In the genomic region with DNA sequence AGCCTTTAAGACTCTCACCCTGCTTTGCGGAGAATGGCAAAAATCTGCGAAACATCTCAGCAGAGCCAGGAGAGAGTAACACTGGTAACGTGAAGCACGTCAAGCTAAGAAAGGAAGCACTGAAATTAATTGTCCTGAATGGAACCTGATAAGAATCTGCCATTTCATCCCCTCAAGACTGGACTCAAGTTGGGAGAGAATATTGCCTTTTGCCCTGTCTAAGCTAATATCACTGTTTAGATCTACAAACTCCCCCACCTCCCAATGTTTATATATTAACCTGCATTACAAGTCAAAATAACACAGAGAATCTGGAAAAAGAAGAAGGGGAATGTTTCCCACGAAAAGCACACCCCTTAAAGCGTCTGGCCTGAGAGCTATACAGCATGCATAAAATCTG, we compare ENCODE assay signal across 10 cellular contexts. TPM values are rescaled to one million over a fixed set of nuclear protein-coding genes. Genes with fewer than 3 reads are reported as not detected.
DNase-seq lines count a peak whose midpoint lies in the region; ATAC-seq, FAIRE-seq and TF ChIP-seq lines count a peak whose summit lies in the region.
"Had no signal": no experiment of that assay in that cellular context is flagged by ENCODE, and none has a peak within 500 bp of the region (broad histone marks: within the 10 kb centered on the region; RNA-seq: fewer than 3 reads in every experiment).

No MANE protein-coding gene starts in this region.

- ATAC-seq in naive thymus-derived CD8-positive, alpha-beta T cell = no peak
- ATAC-seq in GM21526 (IDR thresholded peaks at IDR 0.05; ENCODE audit: low FRiP score, unreplicated experiment) = no peak

- no peak for FAIRE-seq in GM12891 (lab: Jason Lieb, UNC)

- no peaks in the 10 kb centered on the region for H3K9me3 ChIP-seq in mammary epithelial cell (replicated peaks; ENCODE audit: insufficient read depth, low read length)
- H3K9me3 ChIP-seq in A673 (ENCODE audit: low read depth, low read length, poor library complexity, severe bottlenecking) = no peaks in the 10 kb centered on the region

- no peaks in the 10 kb centered on the region for H4K20me1 ChIP-seq in KMS-11 (ENCODE audit: insufficient read depth)
- H4K20me1 ChIP-seq in mammary epithelial cell (ENCODE audit: insufficient read depth, low read length) = no peaks in the 10 kb centered on the region

- no peak for TF ChIP-seq CTCF in KMS-11 (conservative IDR thresholded peaks at IDR 0.05; ENCODE audit: low read depth, low read length)
- no peak for TF ChIP-seq CTCF in mammary epithelial cell (conservative IDR thresholded peaks at IDR 0.05 in 1 of 2, IDR thresholded peaks at IDR 0.05 in 1 of 2; ENCODE audit: extremely low read depth in 1 of 2, insufficient read depth in 1 of 2, low read depth in 1 of 2, low read length in 2 of 2)
- TF ChIP-seq CTCF in A673 (conservative IDR thresholded peaks at IDR 0.05; ENCODE audit: low read depth, low read length) = no peak

- no peaks in the 10 kb centered on the region for H3K36me3 Mint-ChIP-seq in naive thymus-derived CD8-positive, alpha-beta T cell

- BruUV-seq in mammary epithelial cell (replicated peaks; lab: Mats Ljungman, UMichigan) (no TSS peak), A673 (replicated peaks; lab: Mats Ljungman, UMichigan) (no TSS peak)

- intact Hi-C loops in mammary epithelial cell (cut with micrococcal nuclease) = loop anchor here (1.0 kb wide), 1 partner anchor 91 kb away; a partner anchor contains a TSS
- intact Hi-C loops in A673 (cut with micrococcal nuclease; ENCODE audit: unreplicated experiment) = loop anchor here (5.0 kb wide), 1 partner anchor 151 kb away; no protein-coding TSS in a partner anchor

- CTCF ChIA-PET in mammary epithelial cell (lab: Charles Lee; ENCODE audit: low non-redundant PET) = no interaction called here
- CTCF ChIA-PET in A673 (lab: Charles Lee) = no interaction called here

- H3K27me3 ChIP-seq in ACC112 (ENCODE audit: insufficient read depth, low read length) (no peaks in the 10 kb centered on the region), KMS-11 (ENCODE audit: insufficient read depth, low read depth) (no peaks in the 10 kb centered on the region), mammary epithelial cell (ENCODE audit: insufficient read depth, low read length) (no peaks in the 10 kb centered on the region), A673 (replicated peaks; ENCODE audit: insufficient read depth, low read depth, low read length, poor library complexity) (no peaks in the 10 kb centered on the region)

- H3K36me3 ChIP-seq in ACC112 (ENCODE audit: insufficient read depth, low read length) (no peaks in the 10 kb centered on the region), KMS-11 (ENCODE audit: insufficient read depth) (no peaks in the 10 kb centered on the region), mammary epithelial cell (ENCODE audit: insufficient read depth, low read length) (no peaks in the 10 kb centered on the region), A673 (ENCODE audit: insufficient read depth, low read length, poor library complexity, severe bottlenecking) (no peaks in the 10 kb centered on the region)

- no peaks in the 10 kb centered on the region for H3K9me3 Mint-ChIP-seq in naive thymus-derived CD8-positive, alpha-beta T cell

- H3K4me1 ChIP-seq in ACC112 (ENCODE audit: control insufficient read depth, insufficient read depth, low read length, unreplicated experiment) (peaks cover 20% of the 10 kb centered on the region), KMS-11 (ENCODE audit: low read depth, poor library complexity, severe bottlenecking) (peaks cover 20% of the 10 kb centered on the region), mammary epithelial cell (ENCODE audit: insufficient read depth, low read length) (peaks cover 22% of the 10 kb centered on the region), A673 (ENCODE audit: insufficient read depth, low read length, poor library complexity, severe bottlenecking) (peaks cover 7% of the 10 kb centered on the region)

- POLR2A ChIA-PET in naive thymus-derived CD8-positive, alpha-beta T cell (lab: Charles Lee) = interaction anchor here (1.0 to 1.2 kb wide), 3 partner anchors 91 to 148 kb away, joined by 3 to 6 read pairs (median 5); a partner anchor contains a TSS
- POLR2A ChIA-PET in A673 (lab: Charles Lee; ENCODE audit: low non-redundant PET) = no interaction called here

- H3K4me1 Mint-ChIP-seq in naive thymus-derived CD8-positive, alpha-beta T cell = peaks cover 31 to 44% (median 40%) of the 10 kb centered on the region in 4 donors

- 70% methylated on average over 6 of the region's 6 CpGs for WGBS in mammary epithelial cell (ENCODE audit: low coverage, missing lambda C conversion rate)

- peak overlapping the region; percentile 84 to 99 (median 92) for H3K4me3 Mint-ChIP-seq in naive thymus-derived CD8-positive, alpha-beta T cell

- H3K79me2 ChIP-seq in ACC112 (ENCODE audit: control insufficient read depth, insufficient read depth, low read length, unreplicated experiment) (no peaks in the 10 kb centered on the region), KMS-11 (ENCODE audit: insufficient read depth, low read depth) (peaks cover 19% of the 10 kb centered on the region; the same call in 1 of the 2 replicates), mammary epithelial cell (ENCODE audit: insufficient read depth, low read length) (no peaks in the 10 kb centered on the region)

- no peak for DNase-seq in mammary epithelial cell
- no peak for DNase-seq in naive thymus-derived CD8-positive, alpha-beta T cell
- DNase-seq in GM12891 (ENCODE audit: insufficient read length, low spot score) = no peak
- no peak for DNase-seq in NCI-H1105 treated with DMSO at 0.1 percent for 48 hours (lab: John Stamatoyannopoulos, UW)
- DNase-seq in A673 (ENCODE audit: low spot score) = no peak
- DNase-seq: effector CD4-positive, alpha-beta T cell; SHP77 treated with DMSO at 0.1 percent for 48 hours had no signal

- TF ChIP-seq POLR2A in GM12891 (IDR thresholded peaks at IDR 0.05; ENCODE audit: low read depth, low read length) = no peak

- peak overlapping the region; percentile 89 for H3K4me3 ChIP-seq in ACC112 (ENCODE audit: low read depth, low read length)
- peak overlapping the region; percentile 18 for H3K4me3 ChIP-seq in KMS-11 (IDR thresholded peaks at IDR 0.05; ENCODE audit: insufficient read depth, low read depth, low read length)
- H3K4me3 ChIP-seq in mammary epithelial cell (replicated peaks in 1 of 3; ENCODE audit: insufficient read depth in 1 of 3, low read depth in 2 of 3, low read length in 3 of 3) = no peak overlapping the region
- no peak overlapping the region for H3K4me3 ChIP-seq in A673 (ENCODE audit: low read depth, low read length, poor library complexity, severe bottlenecking)

- dilution Hi-C loops in mammary epithelial cell (cut with HindIII; ENCODE audit: low sequenced_read_pairs) = no loop called here

- H3K9ac ChIP-seq in KMS-11 = peak overlapping the region; percentile 86
- no peak overlapping the region for H3K9ac ChIP-seq in mammary epithelial cell (ENCODE audit: insufficient read depth, low read length)

- H2AFZ ChIP-seq in ACC112 (ENCODE audit: low read length, unreplicated experiment) (peak overlapping the region; percentile 92), KMS-11 (ENCODE audit: low read depth) (peak overlapping the region; percentile 80), mammary epithelial cell (ENCODE audit: low read depth, low read length) (peak overlapping the region; percentile 97)

- in situ Hi-C loops in mammary epithelial cell (cut with MboI; ENCODE audit: low sequenced_read_pairs in 2 of 2) = no loop called here

- peak overlapping the region; percentile 90 to 97 (median 94) for H3K27ac Mint-ChIP-seq in naive thymus-derived CD8-positive, alpha-beta T cell

- peak overlapping the region; percentile 79 for H3K4me2 ChIP-seq in KMS-11
- H3K4me2 ChIP-seq in mammary epithelial cell (ENCODE audit: insufficient read depth, low read depth, low read length) = peak overlapping the region; percentile 89

- no peak overlapping the region for H3K27ac ChIP-seq in ACC112 (ENCODE audit: low read depth, low read length)
- peak overlapping the region; percentile 95 for H3K27ac ChIP-seq in KMS-11
- no peak overlapping the region for H3K27ac ChIP-seq in mammary epithelial cell (ENCODE audit: insufficient read depth, low read depth, low read length)
- H3K27ac ChIP-seq in A673 (ENCODE audit: low read depth, low read length, poor library complexity, severe bottlenecking) = no peak overlapping the region

- no peaks in the 10 kb centered on the region for H3K27me3 Mint-ChIP-seq in naive thymus-derived CD8-positive, alpha-beta T cell

TF ChIP-seq in GM12891, 5 proteins besides CTCF, POLR2A, EP300 and RAD21:
- TF ChIP-seq PAX5 (IDR thresholded peaks at IDR 0.05; ENCODE audit: insufficient read depth, low read length, severe bottlenecking) = no peak

RNA-seq across cellular contexts. Expression of a gene that starts 1.6 kb away (rescaled TPM):
- total RNA-seq in mammary epithelial cell (10 to 100 TPM in 1 of 2 donors, 1 to 10 TPM in 1; 8.6 to 16.2 TPM), A673 (2021) (4.6 and 5.4 TPM in 2 replicates)
- 3.4 TPM for polyA plus RNA-seq in mammary epithelial cell
- polyA minus RNA-seq in mammary epithelial cell = 9.9 TPM
- 10 to 100 TPM; 52.0 to 60.2 TPM for total RNA-seq in naive thymus-derived CD8-positive, alpha-beta T cell
- polyA plus RNA-seq in naive thymus-derived CD8-positive, alpha-beta T cell = 1 to 10 TPM; 2.9 to 5.9 (median 2.9) TPM
- polyA plus RNA-seq in GM12891 (2012; ENCODE audit: low read depth, missing spikeins) = 4.9 TPM

RNA-seq across cellular contexts. Expression of a gene that starts 26.6 kb away (rescaled TPM):
- total RNA-seq in mammary epithelial cell = not detected
- polyA plus RNA-seq in mammary epithelial cell = not detected
- not detected for polyA minus RNA-seq in mammary epithelial cell
- total RNA-seq in naive thymus-derived CD8-positive, alpha-beta T cell = not detected
- polyA plus RNA-seq in naive thymus-derived CD8-positive, alpha-beta T cell = under 1 TPM; 0.33 to 0.98 (median 0.34) TPM
- 0.18 TPM for polyA plus RNA-seq in GM12891 (2012; ENCODE audit: low read depth, missing spikeins)
- total RNA-seq in A673 (2021) = not detected in 2 replicates

Comparison
In these comparisons a context has a peak if more than half of its experiments do, and no peak if none do; other contexts are left out.
1. H3K4me3 ChIP-seq: peak in ACC112 (single experiment) and KMS-11 (single experiment); none in mammary epithelial cell (0 of 3) and A673 (single experiment).
2. Peak in every context shown above with its lines, with median percentiles within 50 percentile points of each other: H2AFZ ChIP-seq.